In the genomic region with DNA sequence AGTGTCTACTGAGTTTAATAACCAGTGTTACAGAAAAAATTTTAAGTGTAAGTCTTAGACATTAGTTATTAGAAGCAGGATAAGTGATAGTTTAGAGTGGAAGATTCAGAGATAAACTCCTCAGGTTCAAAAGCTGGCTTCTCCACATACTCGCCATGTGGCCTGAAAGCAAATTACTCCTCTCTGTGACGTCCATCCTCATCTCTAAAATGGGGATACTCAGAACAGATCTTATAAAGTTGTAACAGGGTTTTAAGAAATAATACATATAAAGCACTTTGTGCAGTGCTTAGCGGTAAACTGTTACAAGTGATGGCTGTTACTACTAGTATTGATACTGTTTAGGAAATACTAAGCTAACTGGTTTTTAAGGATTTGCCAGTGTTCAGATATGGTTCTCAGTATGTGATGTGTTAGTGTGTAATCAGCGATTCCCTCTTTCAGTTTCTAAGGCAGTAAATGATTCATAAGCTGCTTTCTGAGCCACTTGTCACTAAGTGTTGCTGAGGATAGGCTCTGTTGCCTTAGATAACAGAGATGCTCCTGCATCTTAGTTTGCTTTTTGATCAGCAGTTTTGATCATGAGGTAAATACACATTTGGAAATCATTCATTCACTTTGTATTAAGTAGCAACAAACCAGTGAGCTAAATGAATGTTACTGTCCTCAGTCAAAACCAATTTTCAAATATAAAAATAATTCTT, we compare ENCODE assay signal across 12 cellular contexts. TPM values are rescaled to one million over a fixed set of nuclear protein-coding genes. Genes with fewer than 3 reads are reported as not detected.
A peak's percentile ranks its signal among the peaks of the same experiment; 100 is the strongest.
DNase-seq lines count a peak whose midpoint lies in the region; ATAC-seq and TF ChIP-seq lines count a peak whose summit lies in the region.
"Had no signal": no experiment of that assay in that cellular context is flagged by ENCODE, and none has a peak within 500 bp of the region (broad histone marks: within the 10 kb centered on the region; RNA-seq: fewer than 3 reads in every experiment).

No MANE protein-coding gene starts in this region.

- no peak overlapping the region for H2AFZ ChIP-seq in MM.1S (ENCODE audit: low read length)

- no peaks in the 10 kb centered on the region for H4K20me1 ChIP-seq in MM.1S (ENCODE audit: insufficient read depth, low read length)

- peak in 1 of 2 experiments; percentile 3 for DNase-seq in Caco-2
- DNase-seq in MM.1S: peak; percentile 19
- DNase-seq in heart right ventricle: no peak
- no peak for DNase-seq in activated T-helper 1 cell treated with anti-CD3 and anti-CD28 coated beads, Interleukin-12 subunit alpha, Interleukin-12 subunit beta, Interleukin-2, Interleukin-4 antibody, amounts not matched to agents 30 ng/mL and 10 ng/mL and 1 ng/mL, durations not matched to agents 14 hours and 24 hours and 36 hours (ENCODE audit: low spot score)
- no peak for DNase-seq in activated CD4-positive, alpha-beta T cell treated with anti-CD3 and anti-CD28 coated beads, Interleukin-2, amount 10 ng/mL, durations not matched to agents 24 days and 14 days
- no peak for DNase-seq in hippocampal formation (lab: John Stamatoyannopoulos, UW)
- DNase-seq: CD4-positive, alpha-beta T cell; glutamatergic neuron; NCI-H1436; SIG-M5 had no signal

- H3K4me3 ChIP-seq in Caco-2 (ENCODE audit: low read depth, low read length) (no peak overlapping the region), MM.1S (ENCODE audit: low read length) (no peak overlapping the region), heart right ventricle (no peak overlapping the region)

- H3K27ac ChIP-seq in MM.1S (ENCODE audit: low read length): peak overlapping the region; percentile 10; the same call in 1 of the 2 replicates
- no peak overlapping the region for H3K27ac ChIP-seq in heart right ventricle

- no peak overlapping the region for H3K4me3 Mint-ChIP-seq in Caco-2 (ENCODE audit: unreplicated experiment)
- no peak overlapping the region for H3K4me3 Mint-ChIP-seq in activated T-helper 1 cell treated with anti-CD3 and anti-CD28 coated beads, Interleukin-12 subunit alpha, Interleukin-12 subunit beta, Interleukin-2, Interleukin-4 antibody, amounts not matched to agents 30 ng/mL and 10 ng/mL and 1 ng/mL, durations not matched to agents 14 hours and 24 hours and 36 hours
- H3K4me3 Mint-ChIP-seq in activated CD4-positive, alpha-beta T cell treated with anti-CD3 and anti-CD28 coated beads, Interleukin-2, amount 10 ng/mL, durations not matched to agents 24 days and 14 days: no peak overlapping the region
- H3K4me3 Mint-ChIP-seq: CD4-positive, alpha-beta T cell had no signal

- H3K4me1 ChIP-seq in Caco-2: peaks cover 17% of the 10 kb centered on the region
- H3K4me1 ChIP-seq in MM.1S (ENCODE audit: low read length): peaks cover 9% of the 10 kb centered on the region; the same call in 1 of the 2 replicates
- H3K4me1 ChIP-seq in heart right ventricle: no peaks in the 10 kb centered on the region

- no peaks in the 10 kb centered on the region for H3K9me2 ChIP-seq in MM.1S (replicated peaks; ENCODE audit: insufficient read depth, low read length)

- H3F3A ChIP-seq in MM.1S (ENCODE audit: insufficient read depth, low read length): peaks cover 6% of the 10 kb centered on the region; the same call in 1 of the 2 replicates

- H3K9me3 Mint-ChIP-seq in Caco-2 (ENCODE audit: unreplicated experiment): no peaks in the 10 kb centered on the region
- no peaks in the 10 kb centered on the region for H3K9me3 Mint-ChIP-seq in activated T-helper 1 cell treated with anti-CD3 and anti-CD28 coated beads, Interleukin-12 subunit alpha, Interleukin-12 subunit beta, Interleukin-2, Interleukin-4 antibody, amounts not matched to agents 30 ng/mL and 10 ng/mL and 1 ng/mL, durations not matched to agents 14 hours and 24 hours and 36 hours
- no peaks in the 10 kb centered on the region for H3K9me3 Mint-ChIP-seq in activated CD4-positive, alpha-beta T cell treated with anti-CD3 and anti-CD28 coated beads, Interleukin-2, amount 10 ng/mL, durations not matched to agents 24 days and 14 days
- H3K9me3 Mint-ChIP-seq: CD4-positive, alpha-beta T cell had no signal

- no peaks in the 10 kb centered on the region for H3K9me3 ChIP-seq in Caco-2
- H3K9me3 ChIP-seq in MM.1S (replicated peaks; ENCODE audit: insufficient read depth, low read length): no peaks in the 10 kb centered on the region
- H3K9me3 ChIP-seq in heart right ventricle: no peaks in the 10 kb centered on the region

- H3K27me3 ChIP-seq in Caco-2 (replicated peaks; ENCODE audit: control insufficient read depth, insufficient read depth, low read length) (no peaks in the 10 kb centered on the region), MM.1S (replicated peaks; ENCODE audit: insufficient read depth, low read length) (no peaks in the 10 kb centered on the region), heart right ventricle (no peaks in the 10 kb centered on the region)

- H3K4me1 Mint-ChIP-seq in Caco-2 (ENCODE audit: low read depth, unreplicated experiment): peaks cover 7% of the 10 kb centered on the region
- H3K4me1 Mint-ChIP-seq in activated T-helper 1 cell treated with anti-CD3 and anti-CD28 coated beads, Interleukin-12 subunit alpha, Interleukin-12 subunit beta, Interleukin-2, Interleukin-4 antibody, amounts not matched to agents 30 ng/mL and 10 ng/mL and 1 ng/mL, durations not matched to agents 14 hours and 24 hours and 36 hours (ENCODE audit: low read depth): no peaks in the 10 kb centered on the region
- H3K4me1 Mint-ChIP-seq in activated CD4-positive, alpha-beta T cell treated with anti-CD3 and anti-CD28 coated beads, Interleukin-2, amount 10 ng/mL, durations not matched to agents 24 days and 14 days: no peaks in the 10 kb centered on the region

- CTCF ChIA-PET in Caco-2 (lab: Charles Lee): no interaction called here

- peaks cover 83% of the 10 kb centered on the region for H3K36me3 Mint-ChIP-seq in Caco-2 (ENCODE audit: insufficient read depth, unreplicated experiment)
- peaks cover 22% of the 10 kb centered on the region for H3K36me3 Mint-ChIP-seq in activated T-helper 1 cell treated with anti-CD3 and anti-CD28 coated beads, Interleukin-12 subunit alpha, Interleukin-12 subunit beta, Interleukin-2, Interleukin-4 antibody, amounts not matched to agents 30 ng/mL and 10 ng/mL and 1 ng/mL, durations not matched to agents 14 hours and 24 hours and 36 hours (ENCODE audit: low read depth)
- H3K36me3 Mint-ChIP-seq in activated CD4-positive, alpha-beta T cell treated with anti-CD3 and anti-CD28 coated beads, Interleukin-2, amount 10 ng/mL, durations not matched to agents 24 days and 14 days (ENCODE audit: low read depth): peaks cover 30% of the 10 kb centered on the region

- H3K4me2 ChIP-seq in MM.1S (ENCODE audit: low read depth, low read length): no peak overlapping the region

- H3K27ac Mint-ChIP-seq in Caco-2 (ENCODE audit: unreplicated experiment): peak overlapping the region; percentile 74
- no peak overlapping the region for H3K27ac Mint-ChIP-seq in activated T-helper 1 cell treated with anti-CD3 and anti-CD28 coated beads, Interleukin-12 subunit alpha, Interleukin-12 subunit beta, Interleukin-2, Interleukin-4 antibody, amounts not matched to agents 30 ng/mL and 10 ng/mL and 1 ng/mL, durations not matched to agents 14 hours and 24 hours and 36 hours
- no peak overlapping the region for H3K27ac Mint-ChIP-seq in activated CD4-positive, alpha-beta T cell treated with anti-CD3 and anti-CD28 coated beads, Interleukin-2, amount 10 ng/mL, durations not matched to agents 24 days and 14 days
- H3K27ac Mint-ChIP-seq: CD4-positive, alpha-beta T cell had no signal

- POLR2A ChIA-PET in Caco-2 (lab: Charles Lee): interaction anchor here (0.8 kb wide), 1 partner anchor 215 kb away, joined by 3 read pairs; no protein-coding TSS in a partner anchor

- TF ChIP-seq CTCF in Caco-2 (IDR thresholded peaks at IDR 0.05; ENCODE audit: insufficient read depth in 1 of 2, low read depth in 1 of 2, low read length in 1 of 2, severe bottlenecking in 1 of 2, unreplicated experiment in 1 of 2) (no peak), MM.1S (IDR thresholded peaks at IDR 0.05; ENCODE audit: low read length) (no peak), heart right ventricle (IDR thresholded peaks at IDR 0.05) (no peak)

- ATAC-seq in GM18909 (IDR thresholded peaks at IDR 0.05; ENCODE audit: poor library complexity, unreplicated experiment): peak; percentile 95
- ATAC-seq in HG02642 (IDR thresholded peaks at IDR 0.05; ENCODE audit: poor library complexity, unreplicated experiment): peak; percentile 74
- no peak for ATAC-seq in heart right ventricle

- no peak overlapping the region for H3K9ac ChIP-seq in MM.1S (ENCODE audit: low read length)

- BruUV-seq in Caco-2 (replicated peaks; lab: Mats Ljungman, UMichigan): no TSS peak

- 93% methylated on average over 4 of the region's 4 CpGs for WGBS in heart right ventricle, 2 donors

- no peaks in the 10 kb centered on the region for H3K79me2 ChIP-seq in MM.1S (ENCODE audit: low read length)

- H3K36me3 ChIP-seq in Caco-2 (ENCODE audit: control insufficient read depth, insufficient read depth, low read length) (peaks cover 3% of the 10 kb centered on the region; the same call in 1 of the 2 replicates), MM.1S (replicated peaks; ENCODE audit: insufficient read depth, low read length) (peaks cover 3% of the 10 kb centered on the region; the same call in 1 of the 2 replicates), heart right ventricle (peaks cover 0 to 100% (median 48%) of the 10 kb centered on the region in 9 donors)

- H3K27me3 Mint-ChIP-seq in Caco-2 (ENCODE audit: insufficient read depth, unreplicated experiment): no peaks in the 10 kb centered on the region
- no peaks in the 10 kb centered on the region for H3K27me3 Mint-ChIP-seq in activated T-helper 1 cell treated with anti-CD3 and anti-CD28 coated beads, Interleukin-12 subunit alpha, Interleukin-12 subunit beta, Interleukin-2, Interleukin-4 antibody, amounts not matched to agents 30 ng/mL and 10 ng/mL and 1 ng/mL, durations not matched to agents 14 hours and 24 hours and 36 hours (ENCODE audit: insufficient read depth)
- no peaks in the 10 kb centered on the region for H3K27me3 Mint-ChIP-seq in activated CD4-positive, alpha-beta T cell treated with anti-CD3 and anti-CD28 coated beads, Interleukin-2, amount 10 ng/mL, durations not matched to agents 24 days and 14 days
- H3K27me3 Mint-ChIP-seq: CD4-positive, alpha-beta T cell had no signal

- intact Hi-C loops in Caco-2 (cut with micrococcal nuclease; ENCODE audit: unreplicated experiment) (loop anchor here (1.0 to 2.0 kb wide), 3 partner anchors 18 to 59 kb away; a partner anchor contains a TSS), heart right ventricle (cut with DNase I) (no loop called here)
- intact Hi-C loops in activated T-helper 1 cell treated with anti-CD3 and anti-CD28 coated beads, Interleukin-12 subunit alpha, Interleukin-12 subunit beta, Interleukin-2, Interleukin-4 antibody, amounts not matched to agents 30 ng/mL and 10 ng/mL and 1 ng/mL, durations not matched to agents 14 hours and 24 hours and 36 hours (cut with micrococcal nuclease): loop anchor here (2.0 kb wide), 1 partner anchor 59 kb away; a partner anchor contains a TSS
- intact Hi-C loops in activated CD4-positive, alpha-beta T cell treated with anti-CD3 and anti-CD28 coated beads, Interleukin-2, amount 10 ng/mL, durations not matched to agents 24 days and 14 days (cut with micrococcal nuclease): no loop called here

RNA-seq across cellular contexts. Expression of a gene that starts 58.7 kb away (rescaled TPM):
- total RNA-seq in Caco-2 (2022) (151 and 153 TPM in 2 replicates), heart right ventricle (10 to 100 TPM; 20.3 to 45.5 (median 27.0) TPM)
- polyA plus RNA-seq in heart right ventricle: 10 to 100 TPM in 1 of 2 donors, 1 to 10 TPM in 1; 5.8 to 22.1 TPM
- 96.9 and 102 TPM in 2 replicates for total RNA-seq in activated T-helper 1 cell treated with anti-CD3 and anti-CD28 coated beads, Interleukin-12 subunit alpha, Interleukin-12 subunit beta, Interleukin-2, Interleukin-4 antibody, amounts not matched to agents 30 ng/mL and 10 ng/mL and 1 ng/mL, durations not matched to agents 14 hours and 24 hours and 36 hours
- 103 and 106 TPM in 2 replicates for total RNA-seq in activated CD4-positive, alpha-beta T cell treated with anti-CD3 and anti-CD28 coated beads, Interleukin-2, amount 10 ng/mL, durations not matched to agents 24 days and 14 days

Comparison
In these comparisons a context has a peak if more than half of its experiments do, and no peak if none do; other contexts are left out.
1. ATAC-seq: peak in GM18909 (single experiment) and HG02642 (single experiment); none in heart right ventricle (0 of 8).
2. intact Hi-C loops: an anchor here in Caco-2 (1.0 to 2.0 kb wide) and activated T-helper 1 cell treated with anti-CD3 and anti-CD28 coated beads, Interleukin-12 subunit alpha, Interleukin-12 subunit beta, Interleukin-2, Interleukin-4 antibody, amounts not matched to agents 30 ng/mL and 10 ng/mL and 1 ng/mL, durations not matched to agents 14 hours and 24 hours and 36 hours (2.0 kb wide); none called in heart right ventricle and activated CD4-positive, alpha-beta T cell treated with anti-CD3 and anti-CD28 coated beads, Interleukin-2, amount 10 ng/mL, durations not matched to agents 24 days and 14 days.